In the genomic region with DNA sequence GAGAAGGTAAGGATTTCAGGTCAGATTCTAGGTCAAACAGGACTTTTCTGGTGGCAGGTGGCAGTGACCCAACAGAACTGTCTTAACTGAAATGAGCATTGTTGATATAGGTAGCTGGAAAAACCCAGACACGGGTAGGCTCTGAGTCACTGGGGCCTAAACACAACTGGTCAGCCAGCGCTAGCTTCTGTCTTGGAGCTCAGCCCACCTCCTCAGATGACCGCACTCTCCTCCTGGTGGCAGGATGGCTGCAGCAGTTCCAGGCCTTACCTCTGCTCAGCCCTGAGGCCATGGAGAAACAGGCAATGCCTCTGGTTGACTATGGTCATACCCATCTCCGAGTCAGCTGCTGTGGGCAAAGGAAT, we compare ENCODE assay signal across 1 cellular context.
TF ChIP-seq lines count a peak whose summit lies in the region.

No MANE protein-coding gene starts in this region.

TF ChIP-seq in H1, 55 proteins besides CTCF, POLR2A, EP300 and RAD21 (continued from another document):
- TF ChIP-seq, protein P1, sequence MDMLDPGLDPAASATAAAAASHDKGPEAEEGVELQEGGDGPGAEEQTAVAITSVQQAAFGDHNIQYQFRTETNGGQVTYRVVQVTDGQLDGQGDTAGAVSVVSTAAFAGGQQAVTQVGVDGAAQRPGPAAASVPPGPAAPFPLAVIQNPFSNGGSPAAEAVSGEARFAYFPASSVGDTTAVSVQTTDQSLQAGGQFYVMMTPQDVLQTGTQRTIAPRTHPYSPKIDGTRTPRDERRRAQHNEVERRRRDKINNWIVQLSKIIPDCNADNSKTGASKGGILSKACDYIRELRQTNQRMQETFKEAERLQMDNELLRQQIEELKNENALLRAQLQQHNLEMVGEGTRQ (IDR thresholded peaks at IDR 0.05; ENCODE audit: low read length): no peak
